15 cellular contexts compared by ENCODE assay signal in genomic region chr9:110156416-110156815, GRCh38. TPM values are rescaled to one million over a fixed set of nuclear protein-coding genes. Genes with fewer than 3 reads are reported as not detected.
DNase-seq lines count a peak whose midpoint lies in the region; ATAC-seq and TF ChIP-seq lines count a peak whose summit lies in the region.
"Had no signal": no experiment of that assay in that cellular context is flagged by ENCODE, and none has a peak within 500 bp of the region (broad histone marks: within the 10 kb centered on the region; RNA-seq: fewer than 3 reads in every experiment).

No MANE protein-coding gene starts in this region.

- H3K79me1 ChIP-seq in mesenchymal stem cell (replicated peaks; ENCODE audit: low read length, poor library complexity, severe bottlenecking), result peaks cover 19% of the 10 kb centered on the region

- no peak overlapping the region for H3K23ac ChIP-seq in mesenchymal stem cell (ENCODE audit: low read length in 2 of 2)

- peaks cover 100% of the 10 kb centered on the region for H3K79me2 ChIP-seq in DOHH2 (ENCODE audit: control insufficient read depth, low read length)
- H3K79me2 ChIP-seq in KMS-11 (ENCODE audit: insufficient read depth, low read depth), result peaks cover 97% of the 10 kb centered on the region
- H3K79me2 ChIP-seq: parathyroid adenoma had no signal

- DNase-seq in mesenchymal stem cell, result no peak
- DNase-seq in SJCRH30, result no peak
- DNase-seq in NCI-H2196 treated with DMSO at 0.1 percent for 48 hours (lab: John Stamatoyannopoulos, UW; ENCODE audit: unreplicated experiment), result no peak
- no peak for DNase-seq in NCI-H526 treated with DMSO at 0.1 percent for 48 hours (lab: John Stamatoyannopoulos, UW)
- no peak for DNase-seq in LoVo (ENCODE audit: low spot score)
- DNase-seq: DMS153, kidney, NCI-H510A, uterus had no signal

- no peak overlapping the region for H4K8ac ChIP-seq in mesenchymal stem cell (ENCODE audit: low read length)

- H4K20me1 ChIP-seq in DOHH2 (ENCODE audit: control insufficient read depth, insufficient read depth, low read depth, low read length), result peaks cover 10% of the 10 kb centered on the region; the same call in 1 of the 2 replicates
- H4K20me1 ChIP-seq in KMS-11 (ENCODE audit: insufficient read depth), result no peaks in the 10 kb centered on the region

- no peak overlapping the region for H3K4ac ChIP-seq in mesenchymal stem cell (ENCODE audit: low read depth in 1 of 2, low read length in 2 of 2)

- no peak overlapping the region for H2BK15ac ChIP-seq in mesenchymal stem cell (ENCODE audit: low read depth, poor library complexity, severe bottlenecking)

- H2AK5ac ChIP-seq in mesenchymal stem cell (ENCODE audit: low read length, severe bottlenecking), result no peak overlapping the region

- peaks cover 96% of the 10 kb centered on the region for H3K36me3 ChIP-seq in DOHH2 (ENCODE audit: control insufficient read depth, low read length)
- H3K36me3 ChIP-seq in KMS-11 (ENCODE audit: insufficient read depth), result no peaks in the 10 kb centered on the region; the same call in 1 of the 2 replicates
- peaks cover 12 to 65% of the 10 kb centered on the region in 2 experiments for H3K36me3 ChIP-seq in mesenchymal stem cell (ENCODE audit: control insufficient read depth in 1 of 2, insufficient read depth in 2 of 2, low read depth in 1 of 2, low read length in 2 of 2)
- no peaks in the 10 kb centered on the region; the same call in 1 of the 2 replicates for H3K36me3 ChIP-seq in SJCRH30
- H3K36me3 ChIP-seq: breast epithelium, uterus had no signal

- no peaks in the 10 kb centered on the region for H3K9me3 ChIP-seq in DOHH2 (ENCODE audit: control insufficient read depth, insufficient read depth, low read length)
- no peaks in the 10 kb centered on the region for H3K9me3 ChIP-seq in mesenchymal stem cell (ENCODE audit: control insufficient read depth, low read length)
- H3K9me3 ChIP-seq in SJCRH30 (replicated peaks), result no peaks in the 10 kb centered on the region
- H3K9me3 ChIP-seq: breast epithelium, uterus had no signal

- no peak overlapping the region for H3K14ac ChIP-seq in mesenchymal stem cell (ENCODE audit: low read length in 2 of 2)

- no peak overlapping the region for H2BK12ac ChIP-seq in mesenchymal stem cell (ENCODE audit: low read length in 2 of 2)

- no peaks in the 10 kb centered on the region for H3K27me3 ChIP-seq in DOHH2 (ENCODE audit: control insufficient read depth, low read length)
- H3K27me3 ChIP-seq in KMS-11 (ENCODE audit: insufficient read depth, low read depth), result no peaks in the 10 kb centered on the region
- H3K27me3 ChIP-seq in mesenchymal stem cell (ENCODE audit: control insufficient read depth in 1 of 2, insufficient read depth in 1 of 2, low read length in 2 of 2), result no peaks in the 10 kb centered on the region
- H3K27me3 ChIP-seq in SJCRH30, result no peaks in the 10 kb centered on the region
- H3K27me3 ChIP-seq: breast epithelium, uterus had no signal

- H4K91ac ChIP-seq in mesenchymal stem cell (ENCODE audit: low read length), result no peak overlapping the region

- peak overlapping the region; percentile 45 for H3K27ac ChIP-seq in DOHH2 (ENCODE audit: low read depth, low read length)
- H3K27ac ChIP-seq in KMS-11, result peak overlapping the region; percentile 80
- no peak overlapping the region for H3K27ac ChIP-seq in mesenchymal stem cell (ENCODE audit: low read length, poor library complexity, severe bottlenecking)
- no peak overlapping the region for H3K27ac ChIP-seq in SJCRH30
- H3K27ac ChIP-seq: breast epithelium, parathyroid adenoma had no signal

- H3K9ac ChIP-seq in KMS-11 (peak overlapping the region; percentile 42; the same call in 1 of the 2 replicates), mesenchymal stem cell (ENCODE audit: low read length) (peak overlapping the region; percentile 13)
- H3K9ac ChIP-seq: parathyroid adenoma had no signal

- ATAC-seq in GM19467 (IDR thresholded peaks at IDR 0.05; ENCODE audit: unreplicated experiment), result peak; percentile 8

- H2BK120ac ChIP-seq in mesenchymal stem cell (ENCODE audit: low read depth, low read length), result no peak overlapping the region

- H3K4me1 ChIP-seq in DOHH2 (ENCODE audit: control insufficient read depth, low read length) (peaks cover 90% of the 10 kb centered on the region), KMS-11 (ENCODE audit: low read depth, poor library complexity, severe bottlenecking) (peaks cover 100% of the 10 kb centered on the region), mesenchymal stem cell (ENCODE audit: control insufficient read depth, insufficient read depth, low read depth, low read length) (peaks cover 15% of the 10 kb centered on the region), SJCRH30 (peaks cover under 1% of the 10 kb centered on the region; the same call in 1 of the 2 replicates)
- H3K4me1 ChIP-seq: breast epithelium, parathyroid adenoma had no signal

- H3K4me2 ChIP-seq in DOHH2 (ENCODE audit: low read length) (peak overlapping the region; percentile 47), KMS-11 (peak overlapping the region; percentile 98), mesenchymal stem cell (ENCODE audit: low read length, poor library complexity, severe bottlenecking) (no peak overlapping the region)

- no peak overlapping the region for H2BK5ac ChIP-seq in mesenchymal stem cell (ENCODE audit: low read depth, low read length, poor library complexity, severe bottlenecking)

- TF ChIP-seq CTCF in DOHH2 (IDR thresholded peaks at IDR 0.05; ENCODE audit: low read depth, low read length, poor library complexity, severe bottlenecking) (no peak), KMS-11 (conservative IDR thresholded peaks at IDR 0.05; ENCODE audit: low read depth, low read length) (no peak)

- H3K4me3 ChIP-seq in DOHH2 (ENCODE audit: low read length) (peak overlapping the region; percentile 23; the same call in 1 of the 2 replicates), KMS-11 (IDR thresholded peaks at IDR 0.05; ENCODE audit: insufficient read depth, low read depth, low read length) (no peak overlapping the region), mesenchymal stem cell (ENCODE audit: insufficient read depth in 1 of 2, low read depth in 1 of 2, low read length in 2 of 2) (peak overlapping the region in 1 of 2 experiments; percentile 20), SJCRH30 (no peak overlapping the region)
- H3K4me3 ChIP-seq: breast epithelium, uterus had no signal

- H3F3A ChIP-seq in DOHH2 (ENCODE audit: control insufficient read depth, insufficient read depth), result no peaks in the 10 kb centered on the region

- 93% methylated on average over 7 of the region's 9 CpGs for WGBS in mesenchymal stem cell

- H3K18ac ChIP-seq in mesenchymal stem cell (ENCODE audit: low read depth in 1 of 2, low read length in 2 of 2), result peak overlapping the region in 1 of 2 experiments; percentile 5

- H2AFZ ChIP-seq in KMS-11 (ENCODE audit: low read depth) (no peak overlapping the region), mesenchymal stem cell (ENCODE audit: low read depth, low read length) (no peak overlapping the region)
- H2AFZ ChIP-seq: parathyroid adenoma had no signal

- H3K9me2 ChIP-seq in DOHH2 (replicated peaks; ENCODE audit: control insufficient read depth, low read length), result no peaks in the 10 kb centered on the region

RNA-seq across cellular contexts. Expression of gene C9orf152, which starts 51.5 kb away (rescaled TPM):
- not detected for polyA plus RNA-seq in mesenchymal stem cell (2013, experiment 1 of 2)
- polyA plus RNA-seq in mesenchymal stem cell (2013, experiment 2 of 2), result not detected
- total RNA-seq in SJCRH30 (2014; rRNA removed; shearing (Covaris generic)), result not detected in 2 replicates
- polyA plus RNA-seq: fibroblast of lung had no signal

Comparison
In these comparisons a context has a peak if more than half of its experiments do, and no peak if none do; other contexts are left out.
1. H3K27ac ChIP-seq: peak in DOHH2 (single experiment) and KMS-11 (single experiment); none in mesenchymal stem cell (single experiment) and SJCRH30 (single experiment).